ENCODE assay signal across 1 cellular context in the genomic region with DNA sequence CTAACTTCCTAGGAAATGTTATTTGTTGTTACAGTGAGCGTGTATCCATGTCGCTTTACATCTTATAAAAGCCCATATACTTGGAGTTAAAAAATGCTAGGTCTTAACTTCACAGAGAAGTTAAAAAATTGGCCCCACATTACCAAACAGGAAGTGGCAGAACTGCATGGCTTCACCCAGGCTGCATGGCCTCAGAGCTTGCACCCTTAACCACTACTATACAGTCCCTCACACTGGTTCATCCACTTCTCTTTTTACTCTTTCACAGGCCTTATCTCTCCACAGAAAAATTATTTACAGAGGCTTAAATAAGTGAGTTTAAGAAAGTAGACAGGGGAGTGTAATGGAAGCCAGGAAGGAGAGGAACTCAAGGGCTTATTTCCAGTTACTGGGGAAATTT.
TF ChIP-seq lines count a peak whose summit lies in the region.

No MANE protein-coding gene starts in this region.

TF ChIP-seq in GM12878, 131 proteins besides CTCF, POLR2A, EP300 and RAD21 (continued from another document):
- TF ChIP-seq, protein P1, sequence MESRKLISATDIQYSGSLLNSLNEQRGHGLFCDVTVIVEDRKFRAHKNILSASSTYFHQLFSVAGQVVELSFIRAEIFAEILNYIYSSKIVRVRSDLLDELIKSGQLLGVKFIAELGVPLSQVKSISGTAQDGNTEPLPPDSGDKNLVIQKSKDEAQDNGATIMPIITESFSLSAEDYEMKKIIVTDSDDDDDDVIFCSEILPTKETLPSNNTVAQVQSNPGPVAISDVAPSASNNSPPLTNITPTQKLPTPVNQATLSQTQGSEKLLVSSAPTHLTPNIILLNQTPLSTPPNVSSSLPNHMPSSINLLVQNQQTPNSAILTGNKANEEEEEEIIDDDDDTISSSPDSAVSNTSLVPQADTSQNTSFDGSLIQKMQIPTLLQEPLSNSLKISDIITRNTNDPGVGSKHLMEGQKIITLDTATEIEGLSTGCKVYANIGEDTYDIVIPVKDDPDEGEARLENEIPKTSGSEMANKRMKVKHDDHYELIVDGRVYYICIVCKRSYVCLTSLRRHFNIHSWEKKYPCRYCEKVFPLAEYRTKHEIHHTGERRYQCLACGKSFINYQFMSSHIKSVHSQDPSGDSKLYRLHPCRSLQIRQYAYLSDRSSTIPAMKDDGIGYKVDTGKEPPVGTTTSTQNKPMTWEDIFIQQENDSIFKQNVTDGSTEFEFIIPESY (IDR thresholded peaks at IDR 0.05), result no peak
- TF ChIP-seq LARP7 (IDR thresholded peaks at IDR 0.05) (no peak), NFYA (IDR thresholded peaks at IDR 0.05; ENCODE audit: borderline replicate concordance, low read depth, low read length) (no peak), TBL1XR1 (IDR thresholded peaks at IDR 0.05; ENCODE audit: low read depth, low read length) (no peak), SUPT20H (IDR thresholded peaks at IDR 0.05; ENCODE audit: borderline replicate concordance, control insufficient read depth, low read depth, low read length) (no peak), HDGF (IDR thresholded peaks at IDR 0.05) (no peak), MEF2B (IDR thresholded peaks at IDR 0.05; ENCODE audit: partially characterized antibody, poor library complexity, severe bottlenecking) (no peak), ZNF622 (IDR thresholded peaks at IDR 0.05) (no peak), JUND (IDR thresholded peaks at IDR 0.05; ENCODE audit: low read depth, low read length) (no peak)
